Comparison of ENCODE assay signal across 16 cellular contexts in genomic region chr12:124930576-124930975, GRCh38.
"Had no signal": no experiment of that assay in that cellular context is flagged by ENCODE, and none has a peak within 500 bp of the region (broad histone marks: within the 10 kb centered on the region; RNA-seq: fewer than 3 reads in every experiment).

No MANE protein-coding gene starts in this region.

- DNase-seq: activated naive CD4-positive, alpha-beta T cell treated with anti-CD3 and anti-CD28 coated beads for 36 hours; colonic mucosa; endodermal cell; erythroblast; foreskin melanocyte; glutamatergic neuron; hippocampal formation; midbrain; stomach; trophoblast cell had no signal

- H3K4me3 Mint-ChIP-seq: activated naive CD4-positive, alpha-beta T cell treated with anti-CD3 and anti-CD28 coated beads for 36 hours; endodermal cell had no signal

- FAIRE-seq: islet of Langerhans had no signal

- H3K4me3 ChIP-seq: colonic mucosa, prostate gland, right atrium auricular region, skin epidermis, stomach, vagina had no signal

- H3K27ac Mint-ChIP-seq: activated naive CD4-positive, alpha-beta T cell treated with anti-CD3 and anti-CD28 coated beads for 36 hours; endodermal cell had no signal

- H3K27ac ChIP-seq: colonic mucosa, prostate gland, right atrium auricular region, stomach, vagina had no signal

- ATAC-seq: left lobe of liver had no signal

- H3K9me3 Mint-ChIP-seq: endodermal cell had no signal

- H3K4me1 ChIP-seq: colonic mucosa, prostate gland had no signal

- H3K9me3 ChIP-seq: colonic mucosa, prostate gland, right atrium auricular region, stomach, vagina had no signal
